Comparison of ENCODE assay signal across 11 cellular contexts in the genomic region with DNA sequence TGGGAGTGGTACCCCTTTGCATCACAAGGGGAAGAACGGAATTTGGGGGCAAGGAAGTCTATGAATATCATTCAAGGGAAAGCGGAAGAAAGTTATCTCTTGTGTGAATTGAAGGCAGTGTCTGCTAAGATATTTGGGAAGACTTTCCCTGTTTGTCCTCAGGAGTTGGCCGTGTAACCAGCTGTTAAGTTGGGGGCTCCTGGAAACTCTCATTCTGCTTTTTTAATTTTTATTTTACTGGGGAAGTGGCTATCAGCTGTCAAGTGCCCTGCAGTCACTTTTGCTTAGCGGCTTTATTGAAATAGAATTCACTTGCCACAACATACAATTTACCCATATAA. TPM values are rescaled to one million over a fixed set of nuclear protein-coding genes. Genes with fewer than 3 reads are reported as not detected.
DNase-seq lines count a peak whose midpoint lies in the region; ATAC-seq, FAIRE-seq and TF ChIP-seq lines count a peak whose summit lies in the region.
"Had no signal": no experiment of that assay in that cellular context is flagged by ENCODE, and none has a peak within 500 bp of the region (broad histone marks: within the 10 kb centered on the region; RNA-seq: fewer than 3 reads in every experiment).

No MANE protein-coding gene starts in this region.

- H3K36me3 ChIP-seq in kidney (ENCODE audit: control insufficient read depth in 1 of 2, insufficient read depth in 2 of 2, low read length in 2 of 2) = peaks cover 2 to 7% of the 10 kb centered on the region in 2 donors
- H3K36me3 ChIP-seq in thoracic aorta = no peaks in the 10 kb centered on the region
- H3K36me3 ChIP-seq: uterus had no signal

- no peaks in the 10 kb centered on the region for H3K27me3 ChIP-seq in thoracic aorta (replicated peaks; ENCODE audit: insufficient read depth)
- H3K27me3 ChIP-seq: sigmoid colon, uterus had no signal

- no peak for DNase-seq in activated T-cell treated with anti-CD3 and anti-CD28 coated beads, Interleukin-2, amount 50 U/mL, for 24 hours
- no peak for DNase-seq in activated T-cell treated with anti-CD3 and anti-CD28 coated beads for 4 hours
- no peak for DNase-seq in activated naive CD8-positive, alpha-beta T cell treated with anti-CD3 and anti-CD28 coated beads for 36 hours
- no peak for DNase-seq in kidney
- no peak for DNase-seq in thoracic aorta (ENCODE audit: low spot score)
- DNase-seq in activated CD4-positive, CD25-positive, alpha-beta regulatory T cell (lab: John Stamatoyannopoulos, UW) = no peak
- DNase-seq: activated effector memory CD4-positive, alpha-beta T cell treated with Interleukin-2 at 50 U/mL for 16 hours; sigmoid colon; uterus had no signal

- H3K36me3 Mint-ChIP-seq in activated T-cell treated with anti-CD3 and anti-CD28 coated beads, Interleukin-2, amount 50 U/mL, for 24 hours (ENCODE audit: low read depth) = peaks cover 69% of the 10 kb centered on the region
- peaks cover 60% of the 10 kb centered on the region for H3K36me3 Mint-ChIP-seq in activated naive CD8-positive, alpha-beta T cell treated with anti-CD3 and anti-CD28 coated beads for 36 hours

- H3K27ac Mint-ChIP-seq in activated T-cell treated with anti-CD3 and anti-CD28 coated beads, Interleukin-2, amount 50 U/mL, for 24 hours = peak overlapping the region; percentile 82
- peak overlapping the region; percentile 46 for H3K27ac Mint-ChIP-seq in activated naive CD8-positive, alpha-beta T cell treated with anti-CD3 and anti-CD28 coated beads for 36 hours

- H3K9me3 ChIP-seq in kidney (ENCODE audit: control insufficient read depth in 1 of 2, low read length in 2 of 2) (no peaks in the 10 kb centered on the region), thoracic aorta (no peaks in the 10 kb centered on the region)
- H3K9me3 ChIP-seq: sigmoid colon, uterus had no signal

- H3K9ac ChIP-seq in kidney (ENCODE audit: low read length in 2 of 2) = peak overlapping the region in 1 of 2 donors; percentile 84

- ATAC-seq in thoracic aorta (ENCODE audit: insufficient number of reproducible peaks, low FRiP score, low read depth) = no peak
- no peak for ATAC-seq in HG03097 (IDR thresholded peaks at IDR 0.05; ENCODE audit: low FRiP score, unreplicated experiment)
- ATAC-seq in HG03280 (IDR thresholded peaks at IDR 0.05; ENCODE audit: unreplicated experiment) = no peak

- H3K4me1 ChIP-seq in kidney (ENCODE audit: control insufficient read depth in 1 of 2, insufficient read depth in 1 of 2, low read depth in 1 of 2, low read length in 2 of 2) (peaks cover 23 to 39% of the 10 kb centered on the region in 2 donors), thoracic aorta (ENCODE audit: control insufficient read depth in 1 of 2, low read depth in 2 of 2) (peaks cover 24 to 50% of the 10 kb centered on the region in 2 donors)

- no peaks in the 10 kb centered on the region for H3K27me3 Mint-ChIP-seq in activated T-cell treated with anti-CD3 and anti-CD28 coated beads, Interleukin-2, amount 50 U/mL, for 24 hours
- H3K27me3 Mint-ChIP-seq in activated naive CD8-positive, alpha-beta T cell treated with anti-CD3 and anti-CD28 coated beads for 36 hours = no peaks in the 10 kb centered on the region

- H3K4me1 Mint-ChIP-seq in activated T-cell treated with anti-CD3 and anti-CD28 coated beads, Interleukin-2, amount 50 U/mL, for 24 hours (ENCODE audit: low read depth) = peaks cover 67% of the 10 kb centered on the region
- peaks cover 56% of the 10 kb centered on the region for H3K4me1 Mint-ChIP-seq in activated naive CD8-positive, alpha-beta T cell treated with anti-CD3 and anti-CD28 coated beads for 36 hours

- peak overlapping the region; percentile 94 for H3K4me3 Mint-ChIP-seq in activated T-cell treated with anti-CD3 and anti-CD28 coated beads, Interleukin-2, amount 50 U/mL, for 24 hours
- H3K4me3 Mint-ChIP-seq in activated naive CD8-positive, alpha-beta T cell treated with anti-CD3 and anti-CD28 coated beads for 36 hours = peak overlapping the region; percentile 94

- FAIRE-seq in kidney (lab: Jason Lieb, UNC) = no peak

- H3K27ac ChIP-seq in kidney (ENCODE audit: low read depth in 2 of 2, low read length in 2 of 2) (no peak overlapping the region), thoracic aorta (no peak overlapping the region)
- H3K27ac ChIP-seq: sigmoid colon, uterus had no signal

- peak overlapping the region; percentile 69 to 83 for H3K4me3 ChIP-seq in kidney (ENCODE audit: low read length in 2 of 2)
- peak overlapping the region; percentile 92 for H3K4me3 ChIP-seq in thoracic aorta

- TF ChIP-seq CTCF in kidney (IDR thresholded peaks at IDR 0.05; ENCODE audit: borderline replicate concordance, extremely low read depth, insufficient read depth) (no peak), thoracic aorta (IDR thresholded peaks at IDR 0.05) (no peak)

- no peaks in the 10 kb centered on the region for H3K9me3 Mint-ChIP-seq in activated T-cell treated with anti-CD3 and anti-CD28 coated beads, Interleukin-2, amount 50 U/mL, for 24 hours
- H3K9me3 Mint-ChIP-seq in activated naive CD8-positive, alpha-beta T cell treated with anti-CD3 and anti-CD28 coated beads for 36 hours = no peaks in the 10 kb centered on the region

- intact Hi-C loops in kidney (cut with DNase I) = no loop called here

RNA-seq across cellular contexts. Expression of gene UPF1, which starts 2.9 kb away (rescaled TPM):
- total RNA-seq in activated naive CD8-positive, alpha-beta T cell treated with anti-CD3 and anti-CD28 coated beads for 36 hours = 10 to 100 TPM; 78.9 to 84.6 TPM
- total RNA-seq in kidney = 70.1 TPM
- 34.2 TPM for polyA plus RNA-seq in kidney (ENCODE audit: insufficient read depth, low read depth, low replicate concordance)
- 10 to 100 TPM; 56.5 to 95.2 TPM for total RNA-seq in thoracic aorta

RNA-seq across cellular contexts. Expression of gene COMP, which starts 43.5 kb away (rescaled TPM):
- total RNA-seq in activated naive CD8-positive, alpha-beta T cell treated with anti-CD3 and anti-CD28 coated beads for 36 hours = not detected
- total RNA-seq in kidney = 33.2 TPM
- polyA plus RNA-seq in kidney (ENCODE audit: insufficient read depth, low read depth, low replicate concordance) = 1.8 TPM
- 10 to 100 TPM; 16.9 to 29.8 TPM for total RNA-seq in thoracic aorta

Comparison
In these comparisons a context has a peak if more than half of its experiments do, and no peak if none do; other contexts are left out.
1. RNA of gene COMP, which starts 43.5 kb away (total RNA-seq): 33.2 TPM in kidney (single experiment) and 16.9 to 29.8 TPM in thoracic aorta; not detected in activated naive CD8-positive, alpha-beta T cell treated with anti-CD3 and anti-CD28 coated beads for 36 hours; every median in the first group is over 10 times any median in the second.